8 cellular contexts compared by ENCODE assay signal in genomic region chr22:40714514-40714966, GRCh38. TPM values are rescaled to one million over a fixed set of nuclear protein-coding genes. Genes with fewer than 3 reads are reported as not detected.
DNase-seq lines count a peak whose midpoint lies in the region; ATAC-seq, FAIRE-seq and TF ChIP-seq lines count a peak whose summit lies in the region.

No MANE protein-coding gene starts in this region.

- H2AFZ ChIP-seq in PC-3 (ENCODE audit: low read length): peak overlapping the region; percentile 50

- no peak overlapping the region for H3K9ac ChIP-seq in PC-3 (ENCODE audit: low read length)

- H3K4me3 ChIP-seq in PC-3 (ENCODE audit: low read length) (peak overlapping the region; percentile 21; the same call in 1 of the 2 replicates), fibroblast of the aortic adventitia (ENCODE audit: low read depth, low read length) (no peak overlapping the region), lower leg skin (ENCODE audit: low read depth, poor library complexity, severe bottlenecking) (no peak overlapping the region), small intestine (ENCODE audit: low read depth in 1 of 2, low read length in 2 of 2) (no peak overlapping the region)

- no peaks in the 10 kb centered on the region for H3K36me3 ChIP-seq in PC-3 (ENCODE audit: low read depth, low read length)
- no peaks in the 10 kb centered on the region for H3K36me3 ChIP-seq in small intestine (ENCODE audit: control insufficient read depth in 2 of 2, insufficient read depth in 2 of 2, low read length in 2 of 2)

- H3K9me3 ChIP-seq in PC-3 (ENCODE audit: low read length) (no peaks in the 10 kb centered on the region), small intestine (ENCODE audit: control insufficient read depth, low read depth) (no peaks in the 10 kb centered on the region)

- TF ChIP-seq POLR2A in lower leg skin (IDR thresholded peaks at IDR 0.05): no peak

- CTCF ChIA-PET in PC-3 (lab: Charles Lee): interaction anchor here (1.0 kb wide), 1 partner anchor 32 kb away, joined by 4 read pairs; no protein-coding TSS in a partner anchor

- H3K4me1 Mint-ChIP-seq in progenitor cell of endocrine pancreas (ENCODE audit: low read depth): peaks cover 15% of the 10 kb centered on the region

- no peak for FAIRE-seq in small intestine (lab: Jason Lieb, UNC)

- no peaks in the 10 kb centered on the region for H3K27me3 ChIP-seq in PC-3 (ENCODE audit: low read length)
- no peaks in the 10 kb centered on the region for H3K27me3 ChIP-seq in small intestine (ENCODE audit: control insufficient read depth in 2 of 2, insufficient read depth in 2 of 2, low read length in 2 of 2)

- H3K27ac Mint-ChIP-seq in progenitor cell of endocrine pancreas: peak overlapping the region; percentile 76

- in situ Hi-C loops in G401 (cut with HindIII; ENCODE audit: low sequenced_read_pairs): no loop called here

- no TSS peak for BruUV-seq in PC-3 (replicated peaks; lab: Mats Ljungman, UMichigan)

- peak overlapping the region; percentile 72 for H3K4me2 ChIP-seq in PC-3 (ENCODE audit: low read length)

- peaks cover 20% of the 10 kb centered on the region for H3K4me1 ChIP-seq in PC-3 (ENCODE audit: insufficient read depth, low read length)
- H3K4me1 ChIP-seq in small intestine (ENCODE audit: control insufficient read depth in 2 of 2, insufficient read depth in 1 of 2, low read depth in 1 of 2, low read length in 1 of 2): no peaks in the 10 kb centered on the region

- ATAC-seq in PC-3: peak; percentile 40
- ATAC-seq in GM19467 (IDR thresholded peaks at IDR 0.05; ENCODE audit: unreplicated experiment): no peak

- TF ChIP-seq CTCF in PC-3 (conservative IDR thresholded peaks at IDR 0.05; ENCODE audit: low read depth, low read length): no peak
- TF ChIP-seq CTCF in fibroblast of the aortic adventitia (IDR thresholded peaks at IDR 0.05; ENCODE audit: insufficient read depth, low read length): no peak
- no peak for TF ChIP-seq CTCF in progenitor cell of endocrine pancreas (IDR thresholded peaks at IDR 0.05; ENCODE audit: unreplicated experiment)
- no peak for TF ChIP-seq CTCF in lower leg skin (IDR thresholded peaks at IDR 0.05)

- H3K9me2 ChIP-seq in PC-3 (replicated peaks; ENCODE audit: low read length): no peaks in the 10 kb centered on the region

- H3F3A ChIP-seq in PC-3 (ENCODE audit: low read length, unreplicated experiment): no peaks in the 10 kb centered on the region

- peak; percentile 26 for DNase-seq in G401 (ENCODE audit: low spot score)
- peak; percentile 60 for DNase-seq in PC-3
- DNase-seq in fibroblast of the aortic adventitia (ENCODE audit: low read depth): peak; percentile 27
- no peak for DNase-seq in progenitor cell of endocrine pancreas (ENCODE audit: low spot score, unreplicated experiment)
- DNase-seq in stimulated activated CD4-positive, alpha-beta T cell treated with anti-CD3 and anti-CD28 coated beads, Interleukin-15, amount 100 ng/mL, for 24 hours: no peak
- no peak for DNase-seq in lower leg skin (ENCODE audit: low spot score in 2 of 2)
- no peak for DNase-seq in small intestine

- no peaks in the 10 kb centered on the region for H3K36me3 Mint-ChIP-seq in progenitor cell of endocrine pancreas (ENCODE audit: insufficient read depth)

- intact Hi-C loops in PC-3 (cut with micrococcal nuclease): no loop called here
- intact Hi-C loops in lower leg skin (cut with DNase I; ENCODE audit: low total_unique reads): no loop called here

- H3K27me3 Mint-ChIP-seq in progenitor cell of endocrine pancreas: peaks cover 6% of the 10 kb centered on the region

- POLR2A ChIA-PET in PC-3 (lab: Charles Lee; ENCODE audit: unreplicated experiment): interaction anchor here (0.6 kb wide), 1 partner anchor 62 kb away, joined by 3 read pairs; no protein-coding TSS in a partner anchor

- no peaks in the 10 kb centered on the region for H3K9me3 Mint-ChIP-seq in progenitor cell of endocrine pancreas (ENCODE audit: low read depth)

- 26 to 34% methylated on average over 10 of the region's 10 CpGs for WGBS in lower leg skin, 2 donors
- WGBS in small intestine, 3 donors: 9 to 14% (median 11%) methylated on average over 10 of the region's 10 CpGs

- peak overlapping the region; percentile 23 for H3K4me3 Mint-ChIP-seq in progenitor cell of endocrine pancreas (ENCODE audit: low read depth)

- H3K27ac ChIP-seq in PC-3 (ENCODE audit: low read length) (peak overlapping the region; percentile 2; the same call in 1 of the 2 replicates), small intestine (ENCODE audit: low read depth in 1 of 2, low read length in 1 of 2) (no peak overlapping the region)

- H4K20me1 ChIP-seq in PC-3 (ENCODE audit: low read length): no peaks in the 10 kb centered on the region

- H3K79me2 ChIP-seq in PC-3 (ENCODE audit: low read length): no peaks in the 10 kb centered on the region

RNA-seq across cellular contexts. Expression of gene MCHR1, which starts 35.3 kb away (rescaled TPM):
- total RNA-seq in G401 (2014; rRNA removed; shearing (Covaris generic)): 0.34 TPM in 1 of 2 replicates, not detected in the other
- not detected in 2 replicates for total RNA-seq in PC-3 (2014; rRNA removed)
- under 0.01 TPM in 1 of 2 replicates, not detected in the other for total RNA-seq in fibroblast of the aortic adventitia (ENCODE audit: low replicate concordance)
- 0.19 and 0.38 TPM in 2 replicates for total RNA-seq in progenitor cell of endocrine pancreas
- total RNA-seq in lower leg skin: under 1 TPM; 0.19 to 0.58 (median 0.41) TPM
- under 1 TPM in 1 of 3 donors, not detected in 2; 0.39 TPM for polyA plus RNA-seq in small intestine

Comparison
In these comparisons a context has a peak if more than half of its experiments do, and no peak if none do; other contexts are left out.
1. DNase-seq: peak in G401 (single experiment), PC-3 (single experiment) and fibroblast of the aortic adventitia (single experiment); none in progenitor cell of endocrine pancreas (single experiment), stimulated activated CD4-positive, alpha-beta T cell treated with anti-CD3 and anti-CD28 coated beads, Interleukin-15, amount 100 ng/mL, for 24 hours (single experiment), lower leg skin (0 of 2) and small intestine (single experiment).